Comparison of ENCODE assay signal across 10 cellular contexts in genomic region chr18:69953191-69953590, GRCh38.
"Had no signal": no experiment of that assay in that cellular context is flagged by ENCODE, and none has a peak within 500 bp of the region (broad histone marks: within the 10 kb centered on the region; RNA-seq: fewer than 3 reads in every experiment).

No MANE protein-coding gene starts in this region.

- H3K27me3 ChIP-seq: body of pancreas, right atrium auricular region, testis had no signal

- H3K9me3 Mint-ChIP-seq: effector memory CD8-positive, alpha-beta T cell had no signal

- H3K4me1 ChIP-seq: body of pancreas, prostate gland, testis had no signal

- H3K9me3 ChIP-seq: body of pancreas, prostate gland, right atrium auricular region, testis had no signal

- H3K27ac Mint-ChIP-seq: activated CD8-positive, alpha-beta T cell treated with anti-CD3 and anti-CD28 coated beads for 36 hours; activated naive CD4-positive, alpha-beta T cell treated with anti-CD3 and anti-CD28 coated beads, Interleukin-2, amount 50 U/mL, for 72 hours; effector memory CD8-positive, alpha-beta T cell; type B pancreatic cell had no signal

- H3K27me3 Mint-ChIP-seq: activated CD8-positive, alpha-beta T cell treated with anti-CD3 and anti-CD28 coated beads for 36 hours; effector memory CD8-positive, alpha-beta T cell had no signal

- H3K4me3 ChIP-seq: body of pancreas, prostate gland, right atrium auricular region, testis had no signal

- H3K27ac ChIP-seq: body of pancreas, prostate gland, right atrium auricular region, testis had no signal

- H3K36me3 Mint-ChIP-seq: type B pancreatic cell had no signal

- ATAC-seq: activated CD8-positive, alpha-beta T cell treated with anti-CD3 and anti-CD28 coated beads for 36 hours; activated naive CD4-positive, alpha-beta T cell treated with anti-CD3 and anti-CD28 coated beads, Interleukin-2, amount 50 U/mL, for 72 hours; body of pancreas; effector memory CD8-positive, alpha-beta T cell; left ventricle myocardium superior had no signal

- H3K36me3 ChIP-seq: prostate gland, right atrium auricular region had no signal

- H3K4me3 Mint-ChIP-seq: activated CD8-positive, alpha-beta T cell treated with anti-CD3 and anti-CD28 coated beads for 36 hours; type B pancreatic cell had no signal

- DNase-seq: activated CD8-positive, alpha-beta T cell treated with anti-CD3 and anti-CD28 coated beads for 36 hours; body of pancreas; effector memory CD8-positive, alpha-beta T cell; left ventricle myocardium superior; SW 1271; testis had no signal
